Comparison of ENCODE assay signal across 28 cellular contexts in the genomic region with DNA sequence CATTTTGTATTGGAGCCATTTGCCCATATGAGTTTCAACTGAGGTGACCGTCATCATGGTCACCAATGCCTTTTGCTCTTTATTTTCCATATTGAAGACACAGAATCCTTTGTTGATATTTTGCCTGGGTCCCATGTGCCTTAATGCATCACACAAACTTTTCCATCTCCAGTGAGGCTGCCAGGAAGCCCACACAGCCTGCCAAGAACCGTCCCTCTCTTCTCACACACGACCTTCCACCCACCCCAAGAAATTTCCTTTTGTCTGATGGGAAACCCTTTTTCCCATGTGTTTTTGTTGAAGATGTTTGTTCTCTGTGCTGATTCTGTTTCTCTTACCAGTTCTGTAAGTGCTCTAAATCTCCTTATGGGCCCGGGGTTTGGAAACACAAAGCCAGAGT.
"Had no signal": no experiment of that assay in that cellular context is flagged by ENCODE, and none has a peak within 500 bp of the region (broad histone marks: within the 10 kb centered on the region; RNA-seq: fewer than 3 reads in every experiment).

No MANE protein-coding gene starts in this region.

- H3K9ac ChIP-seq: KMS-11 had no signal

- H3K36me3 Mint-ChIP-seq: activated naive CD4-positive, alpha-beta T cell treated with anti-CD3 and anti-CD28 coated beads, Interleukin-2, amount 50 U/mL, for 24 hours; activated naive CD8-positive, alpha-beta T cell treated with anti-CD3 and anti-CD28 coated beads, Interleukin-2, amount 10 ng/mL, durations not matched to agents 7 days and 5 days; brain had no signal

- H3K4me3 Mint-ChIP-seq: activated CD4-positive, alpha-beta T cell treated with anti-CD3 and anti-CD28 coated beads for 36 hours; activated CD4-positive, alpha-beta T cell treated with anti-CD3 and anti-CD28 coated beads, Interleukin-2, amount 10 ng/mL, durations not matched to agents 7 days and 5 days; activated CD8-positive, alpha-beta T cell treated with anti-CD3 and anti-CD28 coated beads, Interleukin-2, amount 10 ng/mL, durations not matched to agents 7 days and 5 days; activated naive CD4-positive, alpha-beta T cell treated with anti-CD3 and anti-CD28 coated beads, Interleukin-2, amount 50 U/mL, for 24 hours; activated naive CD8-positive, alpha-beta T cell treated with anti-CD3 and anti-CD28 coated beads, Interleukin-2, amount 10 ng/mL, durations not matched to agents 7 days and 5 days; activated T-cell treated with anti-CD3 and anti-CD28 coated beads, Interleukin-2, amount 50 U/mL, for 24 hours; brain had no signal

- DNase-seq: activated CD4-positive, alpha-beta T cell treated with anti-CD3 and anti-CD28 coated beads for 36 hours; activated CD4-positive, alpha-beta T cell treated with anti-CD3 and anti-CD28 coated beads, Interleukin-2, amount 10 ng/mL, durations not matched to agents 7 days and 5 days; activated CD4-positive, alpha-beta T cell treated with anti-CD3 and anti-CD28 coated beads, Interleukin-2, amount 50 U/mL, for 48 hours; activated CD8-positive, alpha-beta T cell treated with anti-CD3 and anti-CD28 coated beads, Interleukin-2, amount 10 ng/mL, durations not matched to agents 7 days and 5 days; activated gamma-delta T cell; activated naive CD4-positive, alpha-beta T cell treated with Interleukin-2 at 50 U/mL for 16 hours; activated naive CD8-positive, alpha-beta T cell treated with anti-CD3 and anti-CD28 coated beads, Interleukin-2, amount 10 ng/mL, durations not matched to agents 7 days and 5 days; activated T-cell treated with anti-CD3 and anti-CD28 coated beads, Interleukin-2, amount 50 U/mL, for 24 hours; central memory CD4-positive, alpha-beta T cell; NCI-H1092 treated with DMSO at 0.1 percent for 48 hours; NCI-H1417; NCI-H187 treated with DMSO at 0.1 percent for 48 hours; NCI-H2081; NCI-H345; NCI-H524 treated with DMSO at 0.1 percent for 48 hours; NK-92 treated with Interleukin-12 subunit alpha and Interleukin-12 subunit beta, amount 100 ng/mL, for 24 hours; PC-3; Peyer's patch; RPMI8226; SW 1271; T-helper 1 cell; T-helper 2 cell had no signal

- H3K27me3 ChIP-seq: adrenal gland, Peyer's patch had no signal

- H3K27me3 Mint-ChIP-seq: activated CD4-positive, alpha-beta T cell treated with anti-CD3 and anti-CD28 coated beads for 36 hours; activated CD4-positive, alpha-beta T cell treated with anti-CD3 and anti-CD28 coated beads, Interleukin-2, amount 10 ng/mL, durations not matched to agents 7 days and 5 days; activated naive CD4-positive, alpha-beta T cell treated with anti-CD3 and anti-CD28 coated beads, Interleukin-2, amount 50 U/mL, for 24 hours; activated naive CD8-positive, alpha-beta T cell treated with anti-CD3 and anti-CD28 coated beads, Interleukin-2, amount 10 ng/mL, durations not matched to agents 7 days and 5 days; activated T-cell treated with anti-CD3 and anti-CD28 coated beads, Interleukin-2, amount 50 U/mL, for 24 hours; brain had no signal

- H3K36me3 ChIP-seq: adrenal gland, Peyer's patch had no signal

- H3K4me3 ChIP-seq: adrenal gland, Peyer's patch had no signal

- H3K9me3 Mint-ChIP-seq: activated CD4-positive, alpha-beta T cell treated with anti-CD3 and anti-CD28 coated beads, Interleukin-2, amount 10 ng/mL, durations not matched to agents 7 days and 5 days; activated naive CD4-positive, alpha-beta T cell treated with anti-CD3 and anti-CD28 coated beads, Interleukin-2, amount 50 U/mL, for 24 hours; activated naive CD8-positive, alpha-beta T cell treated with anti-CD3 and anti-CD28 coated beads, Interleukin-2, amount 10 ng/mL, durations not matched to agents 7 days and 5 days; activated T-cell treated with anti-CD3 and anti-CD28 coated beads, Interleukin-2, amount 50 U/mL, for 24 hours; activated T-helper 2 cell treated with anti-CD3 and anti-CD28 coated beads, Interferon-gamma antibody, Interleukin-2, Interleukin-4, amounts not matched to agents 10 μg/mL and 5 μg/mL and 100 μg/mL, durations not matched to agents 14 hours and 24 hours and 36 hours; brain had no signal

- H3K27ac ChIP-seq: adrenal gland, KMS-11, Peyer's patch had no signal

- ATAC-seq: activated CD4-positive, alpha-beta T cell treated with anti-CD3 and anti-CD28 coated beads for 36 hours; activated CD4-positive, CD25-positive, alpha-beta regulatory T cell treated with anti-CD3 and anti-CD28 coated beads, Interleukin-2, amount 50 U/mL, for 24 hours; activated CD8-positive, alpha-beta T cell treated with anti-CD3 and anti-CD28 coated beads, Interleukin-2, amount 10 ng/mL, durations not matched to agents 7 days and 5 days; PC-3 had no signal

- H3K27ac Mint-ChIP-seq: activated CD4-positive, alpha-beta T cell treated with anti-CD3 and anti-CD28 coated beads for 36 hours; activated CD4-positive, alpha-beta T cell treated with anti-CD3 and anti-CD28 coated beads, Interleukin-2, amount 10 ng/mL, durations not matched to agents 7 days and 5 days; activated CD8-positive, alpha-beta T cell treated with anti-CD3 and anti-CD28 coated beads, Interleukin-2, amount 10 ng/mL, durations not matched to agents 7 days and 5 days; activated naive CD4-positive, alpha-beta T cell treated with anti-CD3 and anti-CD28 coated beads, Interleukin-2, amount 50 U/mL, for 24 hours; activated naive CD8-positive, alpha-beta T cell treated with anti-CD3 and anti-CD28 coated beads, Interleukin-2, amount 10 ng/mL, durations not matched to agents 7 days and 5 days; activated T-cell treated with anti-CD3 and anti-CD28 coated beads, Interleukin-2, amount 50 U/mL, for 24 hours; activated T-helper 2 cell treated with anti-CD3 and anti-CD28 coated beads, Interferon-gamma antibody, Interleukin-2, Interleukin-4, amounts not matched to agents 10 μg/mL and 5 μg/mL and 100 μg/mL, durations not matched to agents 14 hours and 24 hours and 36 hours; brain had no signal

- H3K9me3 ChIP-seq: adrenal gland, Peyer's patch had no signal

- H3K4me1 Mint-ChIP-seq: activated CD4-positive, alpha-beta T cell treated with anti-CD3 and anti-CD28 coated beads for 36 hours; activated CD4-positive, alpha-beta T cell treated with anti-CD3 and anti-CD28 coated beads, Interleukin-2, amount 10 ng/mL, durations not matched to agents 7 days and 5 days; activated naive CD4-positive, alpha-beta T cell treated with anti-CD3 and anti-CD28 coated beads, Interleukin-2, amount 50 U/mL, for 24 hours; activated naive CD8-positive, alpha-beta T cell treated with anti-CD3 and anti-CD28 coated beads, Interleukin-2, amount 10 ng/mL, durations not matched to agents 7 days and 5 days had no signal

- H3K4me1 ChIP-seq: Peyer's patch had no signal

- H3K4me2 ChIP-seq: KMS-11 had no signal
